ENCODE assay signal across 27 cellular contexts in the genomic region with DNA sequence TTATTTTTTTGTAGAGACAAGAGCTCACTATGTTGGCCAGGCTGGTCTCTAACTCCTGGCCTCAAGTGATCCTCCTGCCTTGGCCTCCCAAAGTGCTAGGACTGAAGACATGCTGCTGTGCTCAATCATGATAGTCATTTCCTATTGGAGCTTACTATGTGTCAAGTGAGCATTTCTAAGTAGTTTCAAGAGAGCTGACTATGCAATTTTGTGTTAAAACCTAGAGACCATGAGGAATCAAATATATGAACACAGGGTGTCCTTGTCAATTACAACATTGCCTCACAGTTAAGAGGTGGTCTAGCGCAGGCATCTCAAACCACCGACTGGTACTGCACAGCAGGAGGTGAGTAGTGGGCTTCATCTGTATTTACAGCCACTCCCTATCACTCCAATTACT. TPM values are rescaled to one million over a fixed set of nuclear protein-coding genes. Genes with fewer than 3 reads are reported as not detected.
"Had no signal": no experiment of that assay in that cellular context is flagged by ENCODE, and none has a peak within 500 bp of the region (broad histone marks: within the 10 kb centered on the region; RNA-seq: fewer than 3 reads in every experiment).

No MANE protein-coding gene starts in this region.

- H3K27me3 ChIP-seq: brain microvascular endothelial cell had no signal

- H3K27ac ChIP-seq: brain microvascular endothelial cell, cardiac muscle cell had no signal

- H3K4me3 ChIP-seq: cardiac muscle cell had no signal

- H3K36me3 ChIP-seq: brain microvascular endothelial cell, cardiac muscle cell had no signal

- DNase-seq: activated CD4-positive, alpha-beta T cell treated with anti-CD3 and anti-CD28 coated beads for 48 hours; activated CD4-positive, alpha-beta T cell treated with anti-CD3 and anti-CD28 coated beads, Interleukin-2, amount 50 U/mL, for 4 hours; activated CD4-positive, CD25-positive, alpha-beta regulatory T cell treated with anti-CD3 and anti-CD28 coated beads, Interleukin-2, amount 50 U/mL, for 72 hours; activated CD8-positive, alpha-beta memory T cell treated with anti-CD3 and anti-CD28 coated beads, Interleukin-2, amount 50 U/mL, for 48 hours; activated CD8-positive, alpha-beta T cell treated with anti-CD3 and anti-CD28 coated beads, Interleukin-2, amount 10 ng/mL, durations not matched to agents 7 days and 5 days; activated gamma-delta T cell; activated naive CD4-positive, alpha-beta T cell treated with anti-CD3 and anti-CD28 coated beads for 36 hours; activated T-cell treated with anti-CD3 and anti-CD28 coated beads, Interleukin-2, amount 50 U/mL, for 24 hours; amygdala; brain microvascular endothelial cell; Kasumi-1; KBM-7; NCI-H1105 treated with DMSO at 0.1 percent for 48 hours; NCI-H1436 treated with DMSO at 0.1 percent for 48 hours; NCI-H187; NCI-H2081 treated with DMSO at 0.1 percent for 48 hours; NCI-H2171; NCI-H226; NCI-H510A; NCI-H526 treated with DMSO at 0.1 percent for 48 hours; NCI-H82; SIG-M5; T-helper 17 cell; T-helper 9 cell had no signal

- ATAC-seq: activated CD8-positive, alpha-beta T cell treated with anti-CD3 and anti-CD28 coated beads, Interleukin-2, amount 10 ng/mL, durations not matched to agents 7 days and 5 days; T-helper 17 cell; WTC11 had no signal

RNA-seq across cellular contexts. Expression of a gene that starts 37.8 kb away (rescaled TPM):
- total RNA-seq: activated CD8-positive, alpha-beta T cell treated with anti-CD3 and anti-CD28 coated beads, Interleukin-2, amount 10 ng/mL, durations not matched to agents 7 days and 5 days; activated naive CD4-positive, alpha-beta T cell treated with anti-CD3 and anti-CD28 coated beads for 36 hours; RPMI7951 had no signal
